Comparison of ENCODE assay signal across 25 cellular contexts in the genomic region with DNA sequence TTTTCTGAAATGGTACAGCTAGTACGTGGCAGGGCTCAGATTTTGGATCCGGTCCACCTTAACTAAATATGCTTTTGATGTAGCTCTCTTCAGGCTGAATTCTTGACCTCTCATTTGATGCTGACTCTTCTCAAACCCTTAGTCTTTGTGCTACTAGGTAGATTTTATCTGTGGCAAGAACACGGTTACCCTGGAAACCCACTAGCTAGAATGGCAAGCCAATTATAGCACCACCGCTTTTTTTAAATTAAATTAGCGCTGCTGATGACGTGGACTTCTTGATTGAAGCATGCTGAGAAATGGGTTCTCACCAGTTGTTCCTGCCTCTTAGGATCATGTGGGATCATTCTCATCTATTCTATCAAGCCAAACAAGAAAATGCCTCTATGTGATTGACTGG.
DNase-seq lines count a peak whose midpoint lies in the region; ATAC-seq and TF ChIP-seq lines count a peak whose summit lies in the region.
"Had no signal": no experiment of that assay in that cellular context is flagged by ENCODE, and none has a peak within 500 bp of the region (broad histone marks: within the 10 kb centered on the region; RNA-seq: fewer than 3 reads in every experiment).

No MANE protein-coding gene starts in this region.

- peak overlapping the region; percentile 49 to 80 (median 78) for H3K27ac ChIP-seq in esophagus muscularis mucosa (replicated peaks in 1 of 4)
- peak overlapping the region; percentile 21 for H3K27ac ChIP-seq in rectal smooth muscle tissue (ENCODE audit: low read depth, low read length)
- H3K27ac ChIP-seq: SJSA1 had no signal

- TF ChIP-seq CTCF in BE2C (IDR thresholded peaks at IDR 0.05; ENCODE audit: low read depth, low read length) (no peak), esophagus muscularis mucosa (IDR thresholded peaks at IDR 0.05) (no peak)

- no peak for TF ChIP-seq EP300 in esophagus muscularis mucosa (IDR thresholded peaks at IDR 0.05)

- intact Hi-C loops in esophagus muscularis mucosa (cut with DNase I) = loop anchor here (10.0 kb wide), 1 partner anchor 831 kb away; a partner anchor contains a TSS

- no peak overlapping the region for H3K9ac ChIP-seq in rectal smooth muscle tissue (ENCODE audit: low read length)

- H3K4me1 ChIP-seq in BE2C (peaks cover 27% of the 10 kb centered on the region), esophagus muscularis mucosa (peaks cover 28 to 95% (median 86%) of the 10 kb centered on the region in 4 donors), rectal smooth muscle tissue (ENCODE audit: control insufficient read depth, insufficient read depth, low read length) (peaks cover 12% of the 10 kb centered on the region)

- H3K27me3 ChIP-seq in BE2C (no peaks in the 10 kb centered on the region), esophagus muscularis mucosa (no peaks in the 10 kb centered on the region), rectal smooth muscle tissue (ENCODE audit: control insufficient read depth, insufficient read depth, low read length) (no peaks in the 10 kb centered on the region)
- H3K27me3 ChIP-seq: SJSA1 had no signal

- H3K4me3 ChIP-seq in BE2C (ENCODE audit: low read depth, low read length) (peak overlapping the region; percentile 12; the same call in 1 of the 2 replicates), esophagus muscularis mucosa (no peak overlapping the region), rectal smooth muscle tissue (ENCODE audit: low read length) (no peak overlapping the region)
- H3K4me3 ChIP-seq: GM23338, SJSA1 had no signal

- H3K27ac Mint-ChIP-seq in activated naive CD8-positive, alpha-beta T cell treated with anti-CD3 and anti-CD28 coated beads for 36 hours = no peak overlapping the region
- H3K27ac Mint-ChIP-seq: CD4-positive, alpha-beta memory T cell; GM23338 had no signal

- H3K27me3 Mint-ChIP-seq in activated naive CD8-positive, alpha-beta T cell treated with anti-CD3 and anti-CD28 coated beads for 36 hours = no peaks in the 10 kb centered on the region
- H3K27me3 Mint-ChIP-seq: CD4-positive, alpha-beta memory T cell had no signal

- no peaks in the 10 kb centered on the region for H3K9me3 Mint-ChIP-seq in activated naive CD8-positive, alpha-beta T cell treated with anti-CD3 and anti-CD28 coated beads for 36 hours
- H3K9me3 Mint-ChIP-seq: CD4-positive, alpha-beta memory T cell; GM23338; H9 had no signal

- H3K9me3 ChIP-seq in BE2C = no peaks in the 10 kb centered on the region
- no peaks in the 10 kb centered on the region for H3K9me3 ChIP-seq in esophagus muscularis mucosa
- H3K9me3 ChIP-seq: SJSA1 had no signal

- H3K4me3 Mint-ChIP-seq in activated naive CD8-positive, alpha-beta T cell treated with anti-CD3 and anti-CD28 coated beads for 36 hours = no peak overlapping the region
- H3K4me3 Mint-ChIP-seq: CD4-positive, alpha-beta memory T cell; GM23338; H9 had no signal

- H3K36me3 Mint-ChIP-seq in activated naive CD8-positive, alpha-beta T cell treated with anti-CD3 and anti-CD28 coated beads for 36 hours = no peaks in the 10 kb centered on the region

- 86% methylated on average over 6 of the region's 6 CpGs for WGBS in esophagus muscularis mucosa

- peaks cover 8% of the 10 kb centered on the region for H3K4me1 Mint-ChIP-seq in activated naive CD8-positive, alpha-beta T cell treated with anti-CD3 and anti-CD28 coated beads for 36 hours

- H3K36me3 ChIP-seq in BE2C (no peaks in the 10 kb centered on the region), esophagus muscularis mucosa (no peaks in the 10 kb centered on the region), rectal smooth muscle tissue (ENCODE audit: control insufficient read depth, insufficient read depth, low read length) (no peaks in the 10 kb centered on the region)

- ATAC-seq in GM18517 (IDR thresholded peaks at IDR 0.05; ENCODE audit: unreplicated experiment) = no peak
- ATAC-seq: GM23338 had no signal

- no peak for DNase-seq in BE2C
- DNase-seq in SK-N-DZ (ENCODE audit: low spot score) = peak; percentile 93
- DNase-seq in esophagus muscularis mucosa (ENCODE audit: extremely low spot score) = no peak
- no peak for DNase-seq in activated naive CD8-positive, alpha-beta T cell treated with anti-CD3 and anti-CD28 coated beads for 36 hours
- DNase-seq in NCI-H146 treated with DMSO at 0.1 percent for 48 hours (lab: John Stamatoyannopoulos, UW; ENCODE audit: unreplicated experiment) = no peak
- DNase-seq: C1 segment of cervical spinal cord; CD4-positive, alpha-beta memory T cell; COR-L47; DMS53; H9; KBM-7; MV-4-11; NCI-H1105; NCI-H1436 treated with DMSO at 0.1 percent for 48 hours; NCI-H1930; NCI-H2227 treated with DMSO at 0.1 percent for 48 hours; NCI-H69; NK-92 treated with Interleukin-12 subunit alpha and Interleukin-12 subunit beta, amount 100 ng/mL, for 24 hours; Right ventricle myocardium superior; RPMI8226; SW 1271 had no signal

- TF ChIP-seq POLR2A in esophagus muscularis mucosa (IDR thresholded peaks at IDR 0.05; ENCODE audit: low read depth) = no peak
